In genomic region chr1:54950361-54951163, GRCh38 we compare ENCODE assay signal across 9 cellular contexts. TPM values are rescaled to one million over a fixed set of nuclear protein-coding genes. Genes with fewer than 3 reads are reported as not detected.
A peak's percentile ranks its signal among the peaks of the same experiment; 100 is the strongest.
DNase-seq lines count a peak whose midpoint lies in the region; ATAC-seq and TF ChIP-seq lines count a peak whose summit lies in the region.
"Had no signal": no experiment of that assay in that cellular context is flagged by ENCODE, and none has a peak within 500 bp of the region (broad histone marks: within the 10 kb centered on the region; RNA-seq: fewer than 3 reads in every experiment).

No MANE protein-coding gene starts in this region.

- TF ChIP-seq CTCF in fibroblast of mammary gland (conservative IDR thresholded peaks at IDR 0.05; ENCODE audit: control insufficient read depth, insufficient read depth, low read depth, low read length): peak; percentile 72
- peak in 5 of 7 experiments; percentile 69 to 85 (median 83) for TF ChIP-seq CTCF in stomach (IDR thresholded peaks at IDR 0.05)

- H3K9me3 Mint-ChIP-seq in activated T-cell treated with anti-CD3 and anti-CD28 coated beads, Interleukin-2, amount 50 U/mL, for 24 hours: no peaks in the 10 kb centered on the region
- no peaks in the 10 kb centered on the region for H3K9me3 Mint-ChIP-seq in natural killer cell treated with Interleukin-12 subunit alpha and Interleukin-12 subunit beta and Interleukin-15 and Interleukin-18, amount 100 ng/mL, for 72 hours

- 21 to 40% (median 30%) methylated on average over 20 to 27 of the region's 27 CpGs for WGBS in stomach, 5 donors

- H3K27me3 Mint-ChIP-seq in activated T-cell treated with anti-CD3 and anti-CD28 coated beads, Interleukin-2, amount 50 U/mL, for 24 hours: peaks cover 2% of the 10 kb centered on the region
- no peaks in the 10 kb centered on the region for H3K27me3 Mint-ChIP-seq in natural killer cell treated with Interleukin-12 subunit alpha and Interleukin-12 subunit beta and Interleukin-15 and Interleukin-18, amount 100 ng/mL, for 72 hours

- H3K9ac ChIP-seq in HUES6 (ENCODE audit: low read length): peak overlapping the region; percentile 66

- no peak overlapping the region for H3K4me3 Mint-ChIP-seq in activated T-cell treated with anti-CD3 and anti-CD28 coated beads, Interleukin-2, amount 50 U/mL, for 24 hours
- no peak overlapping the region for H3K4me3 Mint-ChIP-seq in natural killer cell treated with Interleukin-12 subunit alpha and Interleukin-12 subunit beta and Interleukin-15 and Interleukin-18, amount 100 ng/mL, for 72 hours

- no peak for TF ChIP-seq EP300 in stomach (IDR thresholded peaks at IDR 0.05)

- no peaks in the 10 kb centered on the region for H3K36me3 Mint-ChIP-seq in activated T-cell treated with anti-CD3 and anti-CD28 coated beads, Interleukin-2, amount 50 U/mL, for 24 hours (ENCODE audit: low read depth)
- H3K36me3 Mint-ChIP-seq in natural killer cell treated with Interleukin-12 subunit alpha and Interleukin-12 subunit beta and Interleukin-15 and Interleukin-18, amount 100 ng/mL, for 72 hours: no peaks in the 10 kb centered on the region

- no peaks in the 10 kb centered on the region for H3K27me3 ChIP-seq in HUES6 (ENCODE audit: control insufficient read depth, insufficient read depth, low read length)
- no peaks in the 10 kb centered on the region for H3K27me3 ChIP-seq in stomach

- TF ChIP-seq POLR2A in stomach (IDR thresholded peaks at IDR 0.05): no peak

- H3K27ac Mint-ChIP-seq in activated T-cell treated with anti-CD3 and anti-CD28 coated beads, Interleukin-2, amount 50 U/mL, for 24 hours: no peak overlapping the region
- no peak overlapping the region for H3K27ac Mint-ChIP-seq in natural killer cell treated with Interleukin-12 subunit alpha and Interleukin-12 subunit beta and Interleukin-15 and Interleukin-18, amount 100 ng/mL, for 72 hours

- peaks cover 3% of the 10 kb centered on the region; the same call in 1 of the 2 replicates for H3K36me3 ChIP-seq in HUES6 (ENCODE audit: control insufficient read depth, insufficient read depth, low read length)
- no peaks in the 10 kb centered on the region for H3K36me3 ChIP-seq in stomach

- ATAC-seq in natural killer cell treated with Interleukin-12 subunit alpha and Interleukin-12 subunit beta and Interleukin-15 and Interleukin-18, amount 100 ng/mL, for 72 hours: peak; percentile 51 to 71
- no peak for ATAC-seq in HG03521 (IDR thresholded peaks at IDR 0.05; ENCODE audit: unreplicated experiment)

- H3K9me3 ChIP-seq in HUES6 (ENCODE audit: control insufficient read depth, insufficient read depth, low read depth, low read length): peaks cover 14% of the 10 kb centered on the region
- H3K9me3 ChIP-seq in stomach: no peaks in the 10 kb centered on the region

- intact Hi-C loops in stomach (cut with DNase I; ENCODE audit: low total_unique reads): no loop called here

- DNase-seq in EL (peak; percentile 85), NOMO-1 treated with DMSO at 0.1 percent for 48 hours (lab: John Stamatoyannopoulos, UW; ENCODE audit: unreplicated experiment) (peak; percentile 80), fibroblast of mammary gland (ENCODE audit: low read depth) (peak; percentile 90), stomach (peak; percentile 83)
- DNase-seq in activated T-cell treated with anti-CD3 and anti-CD28 coated beads, Interleukin-2, amount 50 U/mL, for 24 hours: peak; percentile 65
- no peak for DNase-seq in natural killer cell treated with Interleukin-12 subunit alpha and Interleukin-12 subunit beta and Interleukin-15 and Interleukin-18, amount 100 ng/mL, for 72 hours (ENCODE audit: low spot score)

- H3K4me1 ChIP-seq in HUES6 (ENCODE audit: control insufficient read depth, insufficient read depth, low read length) (peaks cover 10% of the 10 kb centered on the region), stomach (peaks cover 10 to 19% (median 13%) of the 10 kb centered on the region in 4 donors)

- H3K4me1 Mint-ChIP-seq in activated T-cell treated with anti-CD3 and anti-CD28 coated beads, Interleukin-2, amount 50 U/mL, for 24 hours (ENCODE audit: low read depth): peaks cover 7% of the 10 kb centered on the region
- peaks cover 5 to 10% of the 10 kb centered on the region in 2 donors for H3K4me1 Mint-ChIP-seq in natural killer cell treated with Interleukin-12 subunit alpha and Interleukin-12 subunit beta and Interleukin-15 and Interleukin-18, amount 100 ng/mL, for 72 hours (ENCODE audit: low read depth in 2 of 2)

- H3K27ac ChIP-seq in HUES6 (ENCODE audit: low read depth, low read length): no peak overlapping the region; the same call in 1 of the 2 replicates
- peak overlapping the region in 1 of 5 donors; percentile 44 for H3K27ac ChIP-seq in stomach
- H3K27ac ChIP-seq: epithelial cell of prostate had no signal

- peak overlapping the region; percentile 41; the same call in 1 of the 2 replicates for H3K4me3 ChIP-seq in HUES6 (ENCODE audit: low read depth, low read length)
- H3K4me3 ChIP-seq in fibroblast of mammary gland (ENCODE audit: control insufficient read depth, low read depth, low read length): peak overlapping the region; percentile 22
- H3K4me3 ChIP-seq in stomach: peak overlapping the region in 3 of 4 donors; percentile 19 to 27 (median 23)

RNA-seq across cellular contexts. Expression of gene TMEM61, which starts 29.9 kb away (rescaled TPM):
- not detected for total RNA-seq in natural killer cell treated with Interleukin-12 subunit alpha and Interleukin-12 subunit beta and Interleukin-15 and Interleukin-18, amount 100 ng/mL, for 72 hours
- 100 to 1,000 TPM in 1 of 5 donors, 1 to 10 TPM in 1, under 1 TPM in 2, not detected in 1; 0.55 to 130 (median 5.2) TPM for total RNA-seq in stomach
- 1 to 10 TPM in 2 of 3 donors, under 1 TPM in 1; 0.76 to 5.7 (median 1.6) TPM for polyA plus RNA-seq in stomach

RNA-seq across cellular contexts. Expression of gene BSND, which starts 48.2 kb away (rescaled TPM):
- not detected for total RNA-seq in natural killer cell treated with Interleukin-12 subunit alpha and Interleukin-12 subunit beta and Interleukin-15 and Interleukin-18, amount 100 ng/mL, for 72 hours
- total RNA-seq in stomach: not detected
- polyA plus RNA-seq in stomach: not detected
